Comparison of ENCODE assay signal across 25 cellular contexts in genomic region chr22:19734837-19735382, GRCh38. TPM values are rescaled to one million over a fixed set of nuclear protein-coding genes. Genes with fewer than 3 reads are reported as not detected.
"Had no signal": no experiment of that assay in that cellular context is flagged by ENCODE, and none has a peak within 500 bp of the region (broad histone marks: within the 10 kb centered on the region; RNA-seq: fewer than 3 reads in every experiment).

No MANE protein-coding gene starts in this region.

- H3K36me3 ChIP-seq: SJSA1 had no signal

- H3K9me3 ChIP-seq: SJSA1 had no signal

- H3K27ac ChIP-seq: SJSA1, SK-N-MC had no signal

- H3K4me3 ChIP-seq: SJSA1, SK-N-MC had no signal

- FAIRE-seq: RCC 7860 had no signal

- H3K27me3 ChIP-seq: SJSA1 had no signal

- DNase-seq: KBM-7, MV-4-11, NCI-H1092, NCI-H1105 treated with DMSO at 0.1 percent for 48 hours, NCI-H1417 treated with DMSO at 0.1 percent for 48 hours, NCI-H146, NCI-H1694 treated with DMSO at 0.1 percent for 48 hours, NCI-H1930, NCI-H2081 treated with DMSO at 0.1 percent for 48 hours, NCI-H2171, NCI-H226, NCI-H446, NCI-H510A, NCI-H524 treated with DMSO at 0.1 percent for 48 hours, NCI-H69, NCI-H774, Right ventricle myocardium superior, RPMI8226, SIG-M5 had no signal

RNA-seq across cellular contexts. Expression of gene GP1BB, which starts 11.6 kb away (rescaled TPM):
- total RNA-seq: HT-29, Right ventricle myocardium superior had no signal

RNA-seq across cellular contexts. Expression of gene SEPTIN5, which starts 20.6 kb away (rescaled TPM):
- total RNA-seq: HT-29 had no signal

RNA-seq across cellular contexts. Expression of gene TBX1, which starts 25.7 kb away (rescaled TPM):
- total RNA-seq: HT-29, MCF 10A had no signal
- polyA plus RNA-seq: IgD-negative memory B cell had no signal
